Comparison of ENCODE assay signal across 25 cellular contexts in the genomic region with DNA sequence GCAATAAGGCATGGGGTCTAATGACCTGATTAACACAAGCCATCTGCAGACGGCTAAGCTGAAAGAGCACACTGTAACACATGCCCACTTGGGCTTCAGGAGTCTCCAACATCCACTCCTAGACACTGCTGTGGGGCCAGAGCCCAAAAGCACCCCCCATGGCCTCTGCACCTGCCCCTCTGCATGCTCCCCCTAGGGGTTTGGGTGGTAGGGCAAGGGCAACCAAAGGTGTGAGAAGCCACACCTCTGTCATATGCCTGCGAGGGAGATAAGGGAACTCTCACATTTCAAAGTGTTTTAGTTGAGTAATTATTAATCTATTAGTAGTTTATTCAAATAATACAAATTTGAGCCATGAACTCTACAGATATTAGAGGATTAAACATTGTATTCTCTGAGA. TPM values are rescaled to one million over a fixed set of nuclear protein-coding genes. Genes with fewer than 3 reads are reported as not detected.
DNase-seq lines count a peak whose midpoint lies in the region; ATAC-seq, FAIRE-seq and TF ChIP-seq lines count a peak whose summit lies in the region.
"Had no signal": no experiment of that assay in that cellular context is flagged by ENCODE, and none has a peak within 500 bp of the region (broad histone marks: within the 10 kb centered on the region; RNA-seq: fewer than 3 reads in every experiment).

No MANE protein-coding gene starts in this region.

- H3K9me3 ChIP-seq in HUES48 (ENCODE audit: control insufficient read depth, insufficient read depth, low read length) (0 out of 2 replicates have a peak, but pooled peaks cover 4% of the 10 kb centered on the region), GM12878 (replicated peaks; ENCODE audit: control insufficient read depth, insufficient read depth, low read length) (no peaks in the 10 kb centered on the region; the same call in 2 of the 3 replicates), suprapubic skin (no peaks in the 10 kb centered on the region)
- H3K9me3 ChIP-seq: MG63, SJSA1 had no signal

- RAD21 ChIA-PET in GM12878 (lab: Charles Lee; ENCODE audit: unreplicated experiment) = interaction anchor here (2.1 to 5.4 kb wide), 5 partner anchors 11 to 49 kb away, joined by 12 to 80 read pairs (median 32); a partner anchor contains a TSS

- WGBS in GM12878 (ENCODE audit: insufficient coverage, insufficient replicate concordance, low lambda C conversion rate, missing lambda C conversion rate) = 100% methylated on average over 2 of the region's 2 CpGs
- WGBS in suprapubic skin = 93% methylated on average over 1 of the region's 2 CpGs

- POLR2A ChIA-PET in GM12878 (lab: Charles Lee) = interaction anchor here (0.6 to 2.4 kb wide), 8 partner anchors 13 to 229 kb away, joined by 3 to 16 read pairs (median 5); a partner anchor contains a TSS

- H3K4me3 Mint-ChIP-seq in activated T-helper 2 cell treated with anti-CD3 and anti-CD28 coated beads, Interferon-gamma antibody, Interleukin-2, Interleukin-4, amounts not matched to agents 10 μg/mL and 5 μg/mL and 100 μg/mL, durations not matched to agents 14 hours and 24 hours and 36 hours (ENCODE audit: low read depth) = no peak overlapping the region
- H3K4me3 Mint-ChIP-seq: CD4-positive, alpha-beta T cell had no signal

- BruUV-seq in GM12878 (replicated peaks; lab: Mats Ljungman, UMichigan) = no TSS peak

- in situ Hi-C loops in GM12878 (cut with MboI) = loop anchor here (5.0 kb wide), 1 partner anchor 51 kb away; no protein-coding TSS in a partner anchor
- in situ Hi-C loops in ACHN (cut with HindIII; ENCODE audit: low pct_ligation_motif_present, low pct_unique_long_range_greater_than_20kb, low sequenced_read_pairs) = no loop called here

- H3K27ac ChIP-seq in HUES48 (ENCODE audit: low read depth, low read length) (peak overlapping the region; percentile 98), GM12878 (ENCODE audit: control insufficient read depth, insufficient read depth) (peak overlapping the region; percentile 73), suprapubic skin (no peak overlapping the region)
- H3K27ac ChIP-seq: BLaER1 treated with 17β-estradiol and CSF1 and Interleukin-3, amounts not matched to agents 10 nM and 100 nM; PC-9; SJSA1 had no signal

- H3K9me3 Mint-ChIP-seq in activated T-helper 2 cell treated with anti-CD3 and anti-CD28 coated beads, Interferon-gamma antibody, Interleukin-2, Interleukin-4, amounts not matched to agents 10 μg/mL and 5 μg/mL and 100 μg/mL, durations not matched to agents 14 hours and 24 hours and 36 hours = peaks cover 8% of the 10 kb centered on the region
- H3K9me3 Mint-ChIP-seq: CD4-positive, alpha-beta T cell had no signal

- no peak for TF ChIP-seq RAD21 in GM12878 (IDR thresholded peaks at IDR 0.05; ENCODE audit: insufficient read depth, low read depth, low read length)

- peaks cover 79% of the 10 kb centered on the region for H3K36me3 ChIP-seq in HUES48 (ENCODE audit: control insufficient read depth, insufficient read depth, low read length)
- H3K36me3 ChIP-seq in GM12878 (ENCODE audit: control insufficient read depth in 2 of 2, insufficient read depth in 2 of 2, low read length in 1 of 2) = peaks cover 12 to 25% of the 10 kb centered on the region in 2 experiments
- peaks cover 6% of the 10 kb centered on the region for H3K36me3 ChIP-seq in suprapubic skin
- H3K36me3 ChIP-seq: MG63, SJSA1 had no signal

- peaks cover 83% of the 10 kb centered on the region for H3K36me3 Mint-ChIP-seq in activated T-helper 2 cell treated with anti-CD3 and anti-CD28 coated beads, Interferon-gamma antibody, Interleukin-2, Interleukin-4, amounts not matched to agents 10 μg/mL and 5 μg/mL and 100 μg/mL, durations not matched to agents 14 hours and 24 hours and 36 hours (ENCODE audit: low read depth)

- no peak overlapping the region for H3K4me2 ChIP-seq in GM12878 (ENCODE audit: control insufficient read depth, insufficient read depth)
- H3K4me2 ChIP-seq: BLaER1 treated with 17β-estradiol and CSF1 and Interleukin-3, amounts not matched to agents 10 nM and 100 nM; PC-9 had no signal

- peaks cover 32% of the 10 kb centered on the region for H3K4me1 Mint-ChIP-seq in activated T-helper 2 cell treated with anti-CD3 and anti-CD28 coated beads, Interferon-gamma antibody, Interleukin-2, Interleukin-4, amounts not matched to agents 10 μg/mL and 5 μg/mL and 100 μg/mL, durations not matched to agents 14 hours and 24 hours and 36 hours (ENCODE audit: low read depth)

- H3K27me3 ChIP-seq in HUES48 (ENCODE audit: control insufficient read depth, insufficient read depth, low read length) = no peaks in the 10 kb centered on the region
- H3K27me3 ChIP-seq in GM12878 (replicated peaks in 1 of 2; ENCODE audit: control insufficient read depth in 2 of 2, insufficient read depth in 2 of 2, low read length in 1 of 2) = no peaks in the 10 kb centered on the region
- H3K27me3 ChIP-seq in suprapubic skin = no peaks in the 10 kb centered on the region
- H3K27me3 ChIP-seq: BLaER1 treated with 17β-estradiol and CSF1 and Interleukin-3, amounts not matched to agents 10 nM and 100 nM; MG63; SJSA1 had no signal

- no peak overlapping the region for H2AFZ ChIP-seq in GM12878 (ENCODE audit: control insufficient read depth, low read depth, low read length)
- H2AFZ ChIP-seq: PC-9 had no signal

- peaks cover 20% of the 10 kb centered on the region for H3K79me2 ChIP-seq in GM12878 (ENCODE audit: control insufficient read depth, insufficient read depth, low read length)

- intact Hi-C loops in GM12878 (cut with micrococcal nuclease; ENCODE audit: unreplicated experiment) = loop anchor here (10.0 kb wide), 1 partner anchor 508 kb away; no protein-coding TSS in a partner anchor
- intact Hi-C loops in activated T-helper 2 cell treated with anti-CD3 and anti-CD28 coated beads, Interferon-gamma antibody, Interleukin-2, Interleukin-4, amounts not matched to agents 10 μg/mL and 5 μg/mL and 100 μg/mL, durations not matched to agents 14 hours and 24 hours and 36 hours (cut with micrococcal nuclease) = loop anchor here (10.0 kb wide), 1 partner anchor 228 kb away; no protein-coding TSS in a partner anchor

- TF ChIP-seq CTCF in GM12878 (IDR thresholded peaks at IDR 0.05 in 2 of 3, conservative IDR thresholded peaks at IDR 0.05 in 1 of 3; ENCODE audit: control insufficient read depth in 2 of 3, extremely low read depth in 1 of 3, insufficient read depth in 1 of 3, low read depth in 3 of 3, low read length in 3 of 3) (0 out of 6 replicates have a peak, but pooled peaks of 1 of the 3 experiments have one; percentile 12), suprapubic skin (IDR thresholded peaks at IDR 0.05) (no peak)

- peaks cover 45% of the 10 kb centered on the region for H3K4me1 ChIP-seq in HUES48 (ENCODE audit: control insufficient read depth, insufficient read depth, low read length)
- peaks cover 42% of the 10 kb centered on the region for H3K4me1 ChIP-seq in GM12878 (ENCODE audit: control insufficient read depth, insufficient read depth, low read length)
- H3K4me1 ChIP-seq in suprapubic skin = peaks cover 2% of the 10 kb centered on the region
- H3K4me1 ChIP-seq: SJSA1 had no signal

- TF ChIP-seq EP300 in GM12878 (IDR thresholded peaks at IDR 0.05; ENCODE audit: borderline replicate concordance in 1 of 2, control insufficient read depth in 1 of 2, low read depth in 2 of 2, low read length in 2 of 2) (no peak), suprapubic skin (IDR thresholded peaks at IDR 0.05) (no peak)

- no peaks in the 10 kb centered on the region for H4K20me1 ChIP-seq in GM12878 (ENCODE audit: control insufficient read depth, insufficient read depth)

- H3K9ac ChIP-seq in HUES48 (ENCODE audit: low read depth, low read length) = no peak overlapping the region
- H3K9ac ChIP-seq in GM12878 (ENCODE audit: control insufficient read depth, insufficient read depth, low read length) = no peak overlapping the region
- H3K9ac ChIP-seq: BLaER1 treated with 17β-estradiol and CSF1 and Interleukin-3, amounts not matched to agents 10 nM and 100 nM had no signal

- DNase-seq in GM12892 (ENCODE audit: insufficient read length) (no peak), GM12878 (ENCODE audit: low read depth, low spot score) (no peak), retina (peak; percentile 40), ACHN (no peak), suprapubic skin (ENCODE audit: low spot score in 2 of 2) (no peak)
- DNase-seq in activated T-helper 2 cell treated with anti-CD3 and anti-CD28 coated beads, Interferon-gamma antibody, Interleukin-2, Interleukin-4, amounts not matched to agents 10 μg/mL and 5 μg/mL and 100 μg/mL, durations not matched to agents 14 hours and 24 hours and 36 hours (ENCODE audit: low spot score) = no peak
- DNase-seq: AML-193; CD4-positive, alpha-beta T cell; KG1; MG63; NCI-H1417; NCI-H1694; NCI-H2029 treated with DMSO at 0.1 percent for 48 hours; NCI-H446 treated with DMSO at 0.1 percent for 48 hours; NCI-H526; NCI-H82; NK-92 treated with Interleukin-12 subunit alpha and Interleukin-12 subunit beta, amount 100 ng/mL, for 24 hours; PC-9; Right ventricle myocardium superior had no signal

- CTCF ChIA-PET in GM12878 (lab: Yijun Ruan, JAX) = interaction anchor here (0.7 to 2.0 kb wide), 5 partner anchors 12 to 237 kb away, joined by 3 to 7 read pairs (median 4); a partner anchor contains a TSS

- TF ChIP-seq POLR2A in GM12892 (IDR thresholded peaks at IDR 0.05; ENCODE audit: low read depth, low read length) = no peak
- TF ChIP-seq POLR2A in GM12878 (IDR thresholded peaks at IDR 0.05; ENCODE audit: low read depth, low read length) = no peak
- TF ChIP-seq POLR2A in suprapubic skin (IDR thresholded peaks at IDR 0.05) = no peak

- H3K27ac Mint-ChIP-seq in activated T-helper 2 cell treated with anti-CD3 and anti-CD28 coated beads, Interferon-gamma antibody, Interleukin-2, Interleukin-4, amounts not matched to agents 10 μg/mL and 5 μg/mL and 100 μg/mL, durations not matched to agents 14 hours and 24 hours and 36 hours = no peak overlapping the region
- H3K27ac Mint-ChIP-seq: CD4-positive, alpha-beta T cell had no signal

- no peak overlapping the region for H3K4me3 ChIP-seq in HUES48 (ENCODE audit: low read depth, low read length)
- no peak overlapping the region for H3K4me3 ChIP-seq in GM12878
- no peak overlapping the region for H3K4me3 ChIP-seq in suprapubic skin
- H3K4me3 ChIP-seq: BLaER1 treated with 17β-estradiol and CSF1 and Interleukin-3, amounts not matched to agents 10 nM and 100 nM; MG63; PC-9; SJSA1 had no signal

- ATAC-seq in GM12878 = no peak

- H3K27me3 Mint-ChIP-seq in activated T-helper 2 cell treated with anti-CD3 and anti-CD28 coated beads, Interferon-gamma antibody, Interleukin-2, Interleukin-4, amounts not matched to agents 10 μg/mL and 5 μg/mL and 100 μg/mL, durations not matched to agents 14 hours and 24 hours and 36 hours (ENCODE audit: low read depth) = no peaks in the 10 kb centered on the region
- H3K27me3 Mint-ChIP-seq: CD4-positive, alpha-beta T cell had no signal

- SMC1A ChIA-PET in GM12878 (lab: Charles Lee; ENCODE audit: uncharacterized antibody, unreplicated experiment) = interaction anchor here (0.9 to 16.9 kb wide), 9 partner anchors 11 to 68 kb away, joined by 3 to 288 read pairs (median 9); a partner anchor contains a TSS

- FAIRE-seq in GM12892 (lab: Jason Lieb, UNC) (peak; percentile 75), GM12878 (lab: Jason Lieb, UNC) (no peak)
- FAIRE-seq: A204.1, D721Med had no signal

RNA-seq across cellular contexts. Expression of a gene that starts 30.8 kb away (rescaled TPM):
- 125 TPM for polyA plus RNA-seq in GM12892 (2012; ENCODE audit: missing spikeins)
- 650 and 670 TPM in 2 replicates for total RNA-seq in GM12878 (2013; cell fraction: nucleolus; rRNA removed)
- total RNA-seq in GM12878 (2014; rRNA removed) (333 and 334 TPM in 2 replicates), GM12878 (2014; rRNA removed; fragmentation: Illumina TruSeq; extraction: Trizol) (342 and 372 TPM in 2 replicates), GM12878 (2021) (359 and 381 TPM in 2 replicates), suprapubic skin (10 to 100 TPM; 24.5 to 59.0 (median 31.6) TPM)
- 352 TPM for polyA plus RNA-seq in GM12878 (2011; ENCODE audit: low read depth)
- polyA plus RNA-seq in GM12878 (2011; rRNA removed) (478 and 566 TPM in 2 replicates), GM12878 (2014; fragmentation: Illumina TruSeq; extraction: Trizol) (327 and 404 TPM in 2 replicates), GM12878 (2014; fragmentation: Nextera tagmentation; extraction: Ambion mirVana) (1,000 to 10,000 TPM in 1 of 2 experiments, 100 to 1,000 TPM in 1; 709 to 1,123 TPM), GM12878 (2014; rRNA removed) (277 and 289 TPM in 2 replicates), GM12878 (2016; fragmentation: Nextera tagmentation; extraction: Ambion mirVana) (100 to 1,000 TPM; 814 to 865 TPM)
- 325 and 335 TPM in 2 replicates for polyA plus RNA-seq in GM12878 (2011; cell fraction: cytosol; rRNA removed)
- 201 and 223 TPM in 2 replicates for polyA plus RNA-seq in GM12878 (2011; cell fraction: nucleus; rRNA removed)
- 359 and 451 TPM in 2 replicates for polyA plus RNA-seq in GM12878 (2012)
- 215 and 312 TPM in 2 replicates for polyA minus RNA-seq in GM12878 (2011; rRNA and poly(A)+ RNA removed)
- polyA minus RNA-seq in GM12878 (2011; cell fraction: cytosol; rRNA and poly(A)+ RNA removed) = 262 and 269 TPM in 2 replicates
- 301 and 500 TPM in 2 replicates for polyA minus RNA-seq in GM12878 (2011; cell fraction: nucleus; rRNA and poly(A)+ RNA removed)
- 82.4 and 82.6 TPM in 2 replicates for total RNA-seq in activated T-helper 2 cell treated with anti-CD3 and anti-CD28 coated beads, Interferon-gamma antibody, Interleukin-2, Interleukin-4, amounts not matched to agents 10 μg/mL and 5 μg/mL and 100 μg/mL, durations not matched to agents 14 hours and 24 hours and 36 hours
- total RNA-seq: G401 had no signal
